11 cellular contexts compared by ENCODE assay signal in the genomic region with DNA sequence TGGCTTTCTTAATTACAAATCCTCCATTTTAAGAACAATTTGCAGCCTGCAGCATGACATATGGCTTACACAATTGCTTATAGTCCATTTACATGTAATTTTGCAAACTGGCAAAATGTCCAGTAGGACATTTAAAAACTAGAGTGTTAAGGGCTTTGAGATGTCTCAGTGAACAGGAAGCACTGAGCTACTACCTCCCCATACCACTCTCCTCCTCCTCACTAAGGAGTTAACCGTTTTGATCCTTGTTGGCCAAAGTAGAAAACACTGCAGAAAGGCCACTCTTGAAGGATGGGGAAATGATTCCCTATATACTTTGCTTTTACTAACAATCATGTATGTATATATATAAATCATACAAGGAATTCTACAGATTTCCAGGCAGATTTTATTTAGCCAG. TPM values are rescaled to one million over a fixed set of nuclear protein-coding genes. Genes with fewer than 3 reads are reported as not detected.
DNase-seq lines count a peak whose midpoint lies in the region; ATAC-seq and TF ChIP-seq lines count a peak whose summit lies in the region.
"Had no signal": no experiment of that assay in that cellular context is flagged by ENCODE, and none has a peak within 500 bp of the region (broad histone marks: within the 10 kb centered on the region; RNA-seq: fewer than 3 reads in every experiment).

No MANE protein-coding gene starts in this region.

- H3K4me1 Mint-ChIP-seq in MCF 10A (ENCODE audit: insufficient read depth, unreplicated experiment) (no peaks in the 10 kb centered on the region), endodermal cell (peaks cover 35% of the 10 kb centered on the region), nephron (peaks cover 24% of the 10 kb centered on the region)

- H3K36me3 ChIP-seq in breast epithelium = no peaks in the 10 kb centered on the region
- peaks cover 30% of the 10 kb centered on the region for H3K36me3 ChIP-seq in endodermal cell (ENCODE audit: control insufficient read depth, insufficient read depth, low read length)
- peaks cover 0 to 24% of the 10 kb centered on the region in 2 donors for H3K36me3 ChIP-seq in vagina

- POLR2A ChIA-PET in MCF 10A (lab: Yijun Ruan, JAX) = interaction anchor here (1.2 to 2.1 kb wide), 2 partner anchors 9 to 178 kb away, joined by 3 to 5 read pairs; a partner anchor contains a TSS

- no peak overlapping the region for H3K9ac ChIP-seq in endodermal cell (ENCODE audit: extremely low read depth, low read length, poor library complexity, severe bottlenecking)

- WGBS in endodermal cell (ENCODE audit: insufficient coverage in 1 of 2, insufficient read length in 1 of 2), 2 experiments = 63% methylated on average over 1 of the region's 1 CpG; no CpG with 5 or more reads in 1 of the 2 experiments

- DNase-seq in breast epithelium (ENCODE audit: low spot score in 2 of 2) (no peak), MCF 10A (ENCODE audit: unreplicated experiment) (no peak), endodermal cell (no peak), vagina (ENCODE audit: extremely low spot score in 2 of 2) (no peak), KG1 (lab: John Stamatoyannopoulos, UW) (no peak), NCI-H510A (lab: John Stamatoyannopoulos, UW) (no peak)
- DNase-seq: activated CD8-positive, alpha-beta memory T cell treated with anti-CD3 and anti-CD28 coated beads, Interleukin-2, amount 50 U/mL, for 4 hours; left cardiac atrium; NCI-H2081 had no signal

- H3K9me3 Mint-ChIP-seq in MCF 10A (ENCODE audit: unreplicated experiment) (no peaks in the 10 kb centered on the region), endodermal cell (no peaks in the 10 kb centered on the region), nephron (no peaks in the 10 kb centered on the region)

- H3K27me3 Mint-ChIP-seq in MCF 10A (ENCODE audit: insufficient read depth, unreplicated experiment) = no peaks in the 10 kb centered on the region
- no peaks in the 10 kb centered on the region for H3K27me3 Mint-ChIP-seq in endodermal cell (ENCODE audit: insufficient read depth)
- no peaks in the 10 kb centered on the region for H3K27me3 Mint-ChIP-seq in nephron (ENCODE audit: low read depth)

- intact Hi-C loops in breast epithelium (cut with DNase I; ENCODE audit: low total_unique reads) = no loop called here
- intact Hi-C loops in MCF 10A (cut with micrococcal nuclease) = no loop called here
- intact Hi-C loops in vagina (cut with DNase I) = no loop called here

- TF ChIP-seq POLR2A in breast epithelium (IDR thresholded peaks at IDR 0.05) (no peak), vagina (IDR thresholded peaks at IDR 0.05) (no peak)

- H3K27ac ChIP-seq in breast epithelium (peak overlapping the region; percentile 73 to 85), endodermal cell (ENCODE audit: low read depth, low read length) (no peak overlapping the region), vagina (peak overlapping the region; percentile 83)

- H3K36me3 Mint-ChIP-seq in MCF 10A (ENCODE audit: insufficient read depth, unreplicated experiment) (peaks cover 47% of the 10 kb centered on the region), endodermal cell (ENCODE audit: low read depth) (peaks cover 3% of the 10 kb centered on the region), nephron (ENCODE audit: low read depth) (peaks cover 18% of the 10 kb centered on the region)

- no peak for ATAC-seq in HG02970 (IDR thresholded peaks at IDR 0.05; ENCODE audit: low FRiP score, unreplicated experiment)

- CTCF ChIA-PET in MCF 10A (lab: Yijun Ruan, JAX) = interaction anchor here (0.6 to 2.6 kb wide), 7 partner anchors 11 to 547 kb away, joined by 3 to 15 read pairs (median 3); no protein-coding TSS in a partner anchor

- H3K4me1 ChIP-seq in breast epithelium (no peaks in the 10 kb centered on the region), endodermal cell (ENCODE audit: control insufficient read depth, insufficient read depth, low read length) (peaks cover 17% of the 10 kb centered on the region), vagina (peaks cover 10% of the 10 kb centered on the region)

- no peak for TF ChIP-seq CTCF in breast epithelium (IDR thresholded peaks at IDR 0.05)
- TF ChIP-seq CTCF in MCF 10A (IDR thresholded peaks at IDR 0.05; ENCODE audit: unreplicated experiment) = no peak
- TF ChIP-seq CTCF in endodermal cell (conservative IDR thresholded peaks at IDR 0.05) = no peak
- no peak for TF ChIP-seq CTCF in nephron (IDR thresholded peaks at IDR 0.05; ENCODE audit: unreplicated experiment in 3 of 3)
- no peak for TF ChIP-seq CTCF in vagina (IDR thresholded peaks at IDR 0.05)

- H3K27me3 ChIP-seq in breast epithelium (no peaks in the 10 kb centered on the region), endodermal cell (ENCODE audit: control insufficient read depth, insufficient read depth, low read length, poor library complexity, severe bottlenecking) (no peaks in the 10 kb centered on the region), vagina (no peaks in the 10 kb centered on the region)

- H3K4me3 Mint-ChIP-seq in MCF 10A (ENCODE audit: unreplicated experiment) (no peak overlapping the region), endodermal cell (peak overlapping the region; percentile 15), nephron (peak overlapping the region; percentile 79 to 82 (median 81))

- BruUV-seq in MCF 10A (replicated peaks; lab: Mats Ljungman, UMichigan) = no TSS peak

- no peak overlapping the region for H3K27ac Mint-ChIP-seq in MCF 10A (ENCODE audit: low read depth, unreplicated experiment)
- no peak overlapping the region for H3K27ac Mint-ChIP-seq in endodermal cell
- peak overlapping the region; percentile 87 to 98 (median 90) for H3K27ac Mint-ChIP-seq in nephron

- H3K4me3 ChIP-seq in breast epithelium (peak overlapping the region; percentile 41 to 45 (median 44)), endodermal cell (ENCODE audit: low read length) (no peak overlapping the region), vagina (peak overlapping the region; percentile 45)

- H3K9me3 ChIP-seq in breast epithelium = no peaks in the 10 kb centered on the region
- no peaks in the 10 kb centered on the region for H3K9me3 ChIP-seq in endodermal cell (ENCODE audit: control insufficient read depth, low read length)
- no peaks in the 10 kb centered on the region for H3K9me3 ChIP-seq in vagina

RNA-seq across cellular contexts. Expression of a gene that starts 0.4 kb away (rescaled TPM):
- total RNA-seq in breast epithelium = 100 to 1,000 TPM; 111 to 590 (median 204) TPM
- total RNA-seq in MCF 10A (2022) = 6.2 and 6.4 TPM in 2 replicates
- total RNA-seq in endodermal cell = 1 to 10 TPM; 6.1 to 8.4 TPM
- 6.0 TPM for polyA plus RNA-seq in endodermal cell (2013, experiment 1 of 2)
- 6.6 TPM for polyA plus RNA-seq in endodermal cell (2013, experiment 2 of 2)
- 67.3 TPM for total RNA-seq in vagina

RNA-seq across cellular contexts. Expression of a gene that starts 42.1 kb away (rescaled TPM):
- total RNA-seq in breast epithelium = 100 to 1,000 TPM in 2 of 3 donors, 10 to 100 TPM in 1; 36.1 to 218 (median 153) TPM
- 0.75 and 0.86 TPM in 2 replicates for total RNA-seq in MCF 10A (2022)
- not detected for total RNA-seq in endodermal cell
- polyA plus RNA-seq in endodermal cell (2013, experiment 1 of 2) = not detected
- polyA plus RNA-seq in endodermal cell (2013, experiment 2 of 2) = not detected
- 34.1 TPM for total RNA-seq in vagina

Comparison
In these comparisons a context has a peak if more than half of its experiments do, and no peak if none do; other contexts are left out.
1. RNA of a gene that starts 42.1 kb away (total RNA-seq): 36.1 to 218 TPM in breast epithelium and 34.1 TPM in vagina (single experiment); 0.75 to 0.86 TPM in MCF 10A and not detected in endodermal cell; every median in the first group is over 10 times any median in the second.
2. H3K27ac Mint-ChIP-seq: peak in nephron (3 of 3); none in MCF 10A (single experiment) and endodermal cell (single experiment).